Comparison of ENCODE assay signal across 16 cellular contexts in genomic region chr11:7415537-7415817, GRCh38.
"Had no signal": no experiment of that assay in that cellular context is flagged by ENCODE, and none has a peak within 500 bp of the region (broad histone marks: within the 10 kb centered on the region; RNA-seq: fewer than 3 reads in every experiment).

No MANE protein-coding gene starts in this region.

- H3K4me1 Mint-ChIP-seq: stimulated activated naive B cell treated with anti-CD40 and anti-IgM and Interleukin-4, amounts not matched to agents 10 μg/mL and 1 μg/mL and 100 μg/mL, for 72 hours; stimulated activated naive CD8-positive, alpha-beta T cell treated with anti-CD3 and anti-CD28 coated beads, Interleukin-15, amount 100 ng/mL, for 72 hours had no signal

- H3K36me3 ChIP-seq: colonic mucosa, prostate gland, right lobe of liver, tibial nerve had no signal

- H3K79me2 ChIP-seq: hepatocyte, parathyroid adenoma had no signal

- H3K36me3 Mint-ChIP-seq: natural killer cell had no signal

- DNase-seq: colonic mucosa; dermis blood vessel endothelial cell; foreskin melanocyte; head of caudate nucleus; mammary epithelial cell; natural killer cell; right lobe of liver; stimulated activated CD4-positive, alpha-beta T cell treated with anti-CD3 and anti-CD28 coated beads, Interleukin-4, amount 100 ng/mL, for 1 hour; stimulated activated naive B cell treated with anti-CD40 and anti-IgM and Interleukin-4, amounts not matched to agents 10 μg/mL and 1 μg/mL and 100 μg/mL, for 72 hours; stimulated activated naive CD8-positive, alpha-beta T cell treated with anti-CD3 and anti-CD28 coated beads, Interleukin-15, amount 100 ng/mL, for 72 hours; testis had no signal

- ATAC-seq: left lobe of liver; natural killer cell; stimulated activated naive B cell treated with anti-CD40 and anti-IgM and Interleukin-4, amounts not matched to agents 10 μg/mL and 1 μg/mL and 100 μg/mL, for 72 hours; stimulated activated naive CD8-positive, alpha-beta T cell treated with anti-CD3 and anti-CD28 coated beads, Interleukin-15, amount 100 ng/mL, for 72 hours had no signal

- H3K4me2 ChIP-seq: hepatocyte had no signal

- H2AFZ ChIP-seq: hepatocyte, parathyroid adenoma had no signal

- H3K4me3 Mint-ChIP-seq: natural killer cell; stimulated activated naive B cell treated with anti-CD40 and anti-IgM and Interleukin-4, amounts not matched to agents 10 μg/mL and 1 μg/mL and 100 μg/mL, for 72 hours; stimulated activated naive CD8-positive, alpha-beta T cell treated with anti-CD3 and anti-CD28 coated beads, Interleukin-15, amount 100 ng/mL, for 72 hours had no signal

- H3K4me3 ChIP-seq: colonic mucosa, hepatocyte, prostate gland, right lobe of liver, testis, tibial nerve had no signal

- H3K27ac ChIP-seq: colonic mucosa, hepatocyte, parathyroid adenoma, prostate gland, right lobe of liver, testis, tibial nerve had no signal

- H3K9me3 Mint-ChIP-seq: natural killer cell had no signal

- H3K27ac Mint-ChIP-seq: natural killer cell had no signal

- H3K27me3 ChIP-seq: colonic mucosa, hepatocyte, right lobe of liver, testis, tibial nerve had no signal

- H3K9me3 ChIP-seq: colonic mucosa, prostate gland, right lobe of liver, testis had no signal

- H3K4me1 ChIP-seq: colonic mucosa, parathyroid adenoma, prostate gland, right lobe of liver, testis, tibial nerve had no signal

- H3K9ac ChIP-seq: parathyroid adenoma had no signal
